ENCODE assay signal across 8 cellular contexts in genomic region chr4:9604596-9605155, GRCh38.
DNase-seq lines count a peak whose midpoint lies in the region; ATAC-seq and TF ChIP-seq lines count a peak whose summit lies in the region.
"Not testable (repeated sequence)": the region's sequence is repeated elsewhere in the genome, so short reads cannot be mapped to it uniquely, and the experiment has no call there.

No MANE protein-coding gene starts in this region.

- not testable (repeated sequence) for H3F3A ChIP-seq in smooth muscle cell (ENCODE audit: low read depth)

- DNase-seq in Calu3; MCF 10A (ENCODE audit: unreplicated experiment); heart right ventricle; smooth muscle cell (lab: John Stamatoyannopoulos, UW; ENCODE audit: unreplicated experiment); transverse colon: not testable (repeated sequence)
- DNase-seq in T-helper 2 cell treated with Interferon-gamma antibody and Interleukin-4, amounts not matched to agents 5 μg/mL and 100 μg/mL, for 36 hours (ENCODE audit: low spot score), result peak; percentile 35
- DNase-seq in activated T-cell treated with anti-CD3 and anti-CD28 coated beads, Interleukin-2, amount 50 U/mL, for 24 hours, result peak; percentile 62
- peak in 6 of 10 donors; percentile 2 to 46 (median 14) for DNase-seq in naive thymus-derived CD8-positive, alpha-beta T cell

- H3K4me3 ChIP-seq in heart right ventricle (peak overlapping the region in 6 of 10 donors; percentile 33 to 43 (median 37)), smooth muscle cell (peak overlapping the region; percentile 25), transverse colon (peak overlapping the region in 2 of 4 donors; percentile 12 to 44)

- in situ Hi-C loops in transverse colon (cut with MboI; ENCODE audit: low pct_ligation_motif_present in 1 of 4, low pct_unique_long_range_greater_than_20kb in 1 of 4, low sequenced_read_pairs in 3 of 4), result not testable (repeated sequence)

- not testable (repeated sequence) for H3K9me3 ChIP-seq in heart right ventricle; smooth muscle cell (replicated peaks; ENCODE audit: low read depth); transverse colon

- not testable (repeated sequence) for H3K4me1 Mint-ChIP-seq in Calu3 (ENCODE audit: low read depth, unreplicated experiment)
- peaks cover 48% of the 10 kb centered on the region for H3K4me1 Mint-ChIP-seq in T-helper 2 cell treated with Interferon-gamma antibody and Interleukin-4, amounts not matched to agents 5 μg/mL and 100 μg/mL, for 36 hours (ENCODE audit: low read depth)
- peaks cover 50% of the 10 kb centered on the region for H3K4me1 Mint-ChIP-seq in activated T-cell treated with anti-CD3 and anti-CD28 coated beads, Interleukin-2, amount 50 U/mL, for 24 hours (ENCODE audit: low read depth)
- H3K4me1 Mint-ChIP-seq in MCF 10A (ENCODE audit: insufficient read depth, unreplicated experiment), result peaks cover 10% of the 10 kb centered on the region
- peaks cover 39 to 56% (median 51%) of the 10 kb centered on the region in 4 donors for H3K4me1 Mint-ChIP-seq in naive thymus-derived CD8-positive, alpha-beta T cell

- not testable (repeated sequence) for TF ChIP-seq EP300 in transverse colon (IDR thresholded peaks at IDR 0.05; ENCODE audit: low read depth)

- H3K9ac ChIP-seq in smooth muscle cell (ENCODE audit: low read depth), result peak overlapping the region; percentile 4

- CTCF ChIA-PET in Calu3 (lab: Charles Lee), result interaction anchor here (0.6 kb wide), 1 partner anchor 84 kb away, joined by 4 read pairs; no protein-coding TSS in a partner anchor
- CTCF ChIA-PET in MCF 10A (lab: Yijun Ruan, JAX), result not testable (repeated sequence)

- POLR2A ChIA-PET in MCF 10A (lab: Yijun Ruan, JAX); naive thymus-derived CD8-positive, alpha-beta T cell (lab: Charles Lee): not testable (repeated sequence)

- not testable (repeated sequence) for H3K27me3 ChIP-seq in heart right ventricle, transverse colon
- H3K27me3 ChIP-seq in smooth muscle cell (ENCODE audit: low read depth), result peaks cover 16% of the 10 kb centered on the region

- intact Hi-C loops in Calu3 (cut with micrococcal nuclease; ENCODE audit: unreplicated experiment); MCF 10A (cut with micrococcal nuclease); heart right ventricle (cut with DNase I); transverse colon (cut with DNase I; ENCODE audit: low total_unique reads): not testable (repeated sequence)

- not testable (repeated sequence) for H3K9me3 Mint-ChIP-seq in Calu3 (ENCODE audit: low read depth, unreplicated experiment); T-helper 2 cell treated with Interferon-gamma antibody and Interleukin-4, amounts not matched to agents 5 μg/mL and 100 μg/mL, for 36 hours; activated T-cell treated with anti-CD3 and anti-CD28 coated beads, Interleukin-2, amount 50 U/mL, for 24 hours; MCF 10A (ENCODE audit: unreplicated experiment); naive thymus-derived CD8-positive, alpha-beta T cell

- H3K4me1 ChIP-seq in heart right ventricle; smooth muscle cell (ENCODE audit: low read depth): not testable (repeated sequence)
- peaks cover 5 to 23% (median 5%) of the 10 kb centered on the region in 4 donors for H3K4me1 ChIP-seq in transverse colon

- BruUV-seq in Calu3 (replicated peaks; lab: Mats Ljungman, UMichigan); MCF 10A (replicated peaks; lab: Mats Ljungman, UMichigan): not testable (repeated sequence)

- H3K4me2 ChIP-seq in smooth muscle cell, result peak overlapping the region; percentile 12

- TF ChIP-seq POLR2A in transverse colon (IDR thresholded peaks at IDR 0.05), result not testable (repeated sequence)

- not testable (repeated sequence) for ATAC-seq in heart right ventricle; naive thymus-derived CD8-positive, alpha-beta T cell

- H3K79me2 ChIP-seq in smooth muscle cell (ENCODE audit: low read depth), result not testable (repeated sequence)

- H3K4me3 Mint-ChIP-seq in Calu3 (ENCODE audit: low read depth, unreplicated experiment) (peak overlapping the region; percentile 45), MCF 10A (ENCODE audit: unreplicated experiment) (peak overlapping the region; percentile 67)
- H3K4me3 Mint-ChIP-seq in T-helper 2 cell treated with Interferon-gamma antibody and Interleukin-4, amounts not matched to agents 5 μg/mL and 100 μg/mL, for 36 hours, result peak overlapping the region; percentile 91
- peak overlapping the region; percentile 79 for H3K4me3 Mint-ChIP-seq in activated T-cell treated with anti-CD3 and anti-CD28 coated beads, Interleukin-2, amount 50 U/mL, for 24 hours
- H3K4me3 Mint-ChIP-seq in naive thymus-derived CD8-positive, alpha-beta T cell, result peak overlapping the region; percentile 88 to 95 (median 92)

- H4K20me1 ChIP-seq in smooth muscle cell (ENCODE audit: low read depth), result not testable (repeated sequence)

- 38 to 45% methylated on average over 10 of the region's 10 CpGs for WGBS in heart right ventricle, 2 donors
- WGBS in smooth muscle cell (ENCODE audit: low lambda C conversion rate), result 65% methylated on average over 10 of the region's 10 CpGs
- 19 to 29% methylated on average over 5 to 10 of the region's 10 CpGs for WGBS in transverse colon (ENCODE audit: low coverage in 1 of 2), 2 donors

- H3K36me3 ChIP-seq in heart right ventricle; smooth muscle cell (ENCODE audit: low read depth); transverse colon: not testable (repeated sequence)

- peak overlapping the region in 1 of 10 donors; percentile 13 for H3K27ac ChIP-seq in heart right ventricle
- peak overlapping the region; percentile 60 for H3K27ac ChIP-seq in smooth muscle cell (ENCODE audit: low read depth)
- H3K27ac ChIP-seq in transverse colon, result peak overlapping the region; percentile 54 to 81 (median 76)

- TF ChIP-seq CTCF in Calu3 (IDR thresholded peaks at IDR 0.05; ENCODE audit: unreplicated experiment); MCF 10A (IDR thresholded peaks at IDR 0.05; ENCODE audit: unreplicated experiment); heart right ventricle (IDR thresholded peaks at IDR 0.05); smooth muscle cell (IDR thresholded peaks at IDR 0.05; ENCODE audit: borderline replicate concordance, insufficient read depth, poor library complexity, severe bottlenecking); transverse colon (IDR thresholded peaks at IDR 0.05): not testable (repeated sequence)

- not testable (repeated sequence) for H3K27ac Mint-ChIP-seq in Calu3 (ENCODE audit: unreplicated experiment)
- H3K27ac Mint-ChIP-seq in T-helper 2 cell treated with Interferon-gamma antibody and Interleukin-4, amounts not matched to agents 5 μg/mL and 100 μg/mL, for 36 hours, result peak overlapping the region; percentile 99
- peak overlapping the region; percentile 94 for H3K27ac Mint-ChIP-seq in activated T-cell treated with anti-CD3 and anti-CD28 coated beads, Interleukin-2, amount 50 U/mL, for 24 hours
- H3K27ac Mint-ChIP-seq in MCF 10A (ENCODE audit: low read depth, unreplicated experiment), result peak overlapping the region; percentile 87
- peak overlapping the region; percentile 93 to 100 (median 98) for H3K27ac Mint-ChIP-seq in naive thymus-derived CD8-positive, alpha-beta T cell

- not testable (repeated sequence) for H3K36me3 Mint-ChIP-seq in Calu3 (ENCODE audit: insufficient read depth, unreplicated experiment); T-helper 2 cell treated with Interferon-gamma antibody and Interleukin-4, amounts not matched to agents 5 μg/mL and 100 μg/mL, for 36 hours (ENCODE audit: low read depth); activated T-cell treated with anti-CD3 and anti-CD28 coated beads, Interleukin-2, amount 50 U/mL, for 24 hours (ENCODE audit: low read depth); MCF 10A (ENCODE audit: insufficient read depth, unreplicated experiment); naive thymus-derived CD8-positive, alpha-beta T cell

- not testable (repeated sequence) for H3K27me3 Mint-ChIP-seq in Calu3 (ENCODE audit: unreplicated experiment); T-helper 2 cell treated with Interferon-gamma antibody and Interleukin-4, amounts not matched to agents 5 μg/mL and 100 μg/mL, for 36 hours (ENCODE audit: low read depth); activated T-cell treated with anti-CD3 and anti-CD28 coated beads, Interleukin-2, amount 50 U/mL, for 24 hours; MCF 10A (ENCODE audit: insufficient read depth, unreplicated experiment); naive thymus-derived CD8-positive, alpha-beta T cell

- H2AFZ ChIP-seq in smooth muscle cell (ENCODE audit: low read depth), result not testable (repeated sequence)
